Comparison of ENCODE assay signal across 1 cellular context in genomic region chr1:94462606-94463005, GRCh38.
TF ChIP-seq lines count a peak whose summit lies in the region.

No MANE protein-coding gene starts in this region.

TF ChIP-seq in liver, 16 proteins besides CTCF, POLR2A, EP300 and RAD21 (continued from another document):
- TF ChIP-seq REST (IDR thresholded peaks at IDR 0.05) = no peak
- TF ChIP-seq TAF1 (conservative IDR thresholded peaks at IDR 0.05) = no peak
- TF ChIP-seq GABPA (IDR thresholded peaks at IDR 0.05 in 1 of 2, conservative IDR thresholded peaks at IDR 0.05 in 1 of 2) = no peak
- TF ChIP-seq YY1 (IDR thresholded peaks at IDR 0.05) = no peak
- no peak for TF ChIP-seq FOXA1 (IDR thresholded peaks at IDR 0.05)
- no peak for TF ChIP-seq NR2F2 (IDR thresholded peaks at IDR 0.05)
- TF ChIP-seq MAX (IDR thresholded peaks at IDR 0.05) = no peak
- TF ChIP-seq, protein P1, sequence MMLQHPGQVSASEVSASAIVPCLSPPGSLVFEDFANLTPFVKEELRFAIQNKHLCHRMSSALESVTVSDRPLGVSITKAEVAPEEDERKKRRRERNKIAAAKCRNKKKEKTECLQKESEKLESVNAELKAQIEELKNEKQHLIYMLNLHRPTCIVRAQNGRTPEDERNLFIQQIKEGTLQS (IDR thresholded peaks at IDR 0.05) = no peak
TF ChIP-seq in liver: peak in this region for 0.
